In genomic region chr10:121598261-121599249, GRCh38 we compare ENCODE assay signal across 9 cellular contexts. TPM values are rescaled to one million over a fixed set of nuclear protein-coding genes. Genes with fewer than 3 reads are reported as not detected.
DNase-seq lines count a peak whose midpoint lies in the region; ATAC-seq and TF ChIP-seq lines count a peak whose summit lies in the region.
"Had no signal": no experiment of that assay in that cellular context is flagged by ENCODE, and none has a peak within 500 bp of the region (broad histone marks: within the 10 kb centered on the region; RNA-seq: fewer than 3 reads in every experiment).

Gene FGFR2, minus strand, starts transcription at chr10:121598444. Its CDS starts 4,627 bp downstream, at chr10:121593817.

- DNase-seq in C1 segment of cervical spinal cord (lab: John Stamatoyannopoulos, UW) (peak in 13 of 14 donors; percentile 14 to 88 (median 71)), GM19238 (ENCODE audit: insufficient read length, low spot score) (peak; percentile 62), RWPE1 (ENCODE audit: low spot score) (peak; percentile 93), right lobe of liver (peak; percentile 82 to 86 (median 83)), NCI-H2107 (lab: John Stamatoyannopoulos, UW) (no peak)
- DNase-seq in effector memory CD4-positive, alpha-beta T cell = no peak
- peak in 1 of 2 donors; percentile 10 for DNase-seq in stimulated activated naive CD8-positive, alpha-beta T cell treated with anti-CD3 and anti-CD28 coated beads, Interleukin-15, amount 100 ng/mL, for 72 hours

- peak; percentile 85 for ATAC-seq in HG03521 (IDR thresholded peaks at IDR 0.05; ENCODE audit: unreplicated experiment)
- peak; percentile 87 to 97 (median 94) for ATAC-seq in right lobe of liver
- ATAC-seq in stimulated activated naive CD8-positive, alpha-beta T cell treated with anti-CD3 and anti-CD28 coated beads, Interleukin-15, amount 100 ng/mL, for 72 hours = peak; percentile 69

- H3K4me1 ChIP-seq in effector memory CD4-positive, alpha-beta T cell (ENCODE audit: control insufficient read depth, insufficient read depth, low read length, poor library complexity, severe bottlenecking) = peaks cover 6% of the 10 kb centered on the region
- H3K4me1 ChIP-seq in right lobe of liver = peaks cover 0 to 15% (median 0%) of the 10 kb centered on the region in 4 donors

- TF ChIP-seq POLR2A in right lobe of liver (IDR thresholded peaks at IDR 0.05) = peak; percentile 82

- H3K9me3 ChIP-seq in effector memory CD4-positive, alpha-beta T cell (ENCODE audit: control insufficient read depth, low read length) = no peaks in the 10 kb centered on the region
- H3K9me3 ChIP-seq in right lobe of liver = no peaks in the 10 kb centered on the region

- H3K27me3 Mint-ChIP-seq in stimulated activated naive CD8-positive, alpha-beta T cell treated with anti-CD3 and anti-CD28 coated beads, Interleukin-15, amount 100 ng/mL, for 72 hours = peaks cover 72% of the 10 kb centered on the region

- peak within 1 kb of the TSS; percentile 33 to 39 for H3K4me3 Mint-ChIP-seq in stimulated activated naive CD8-positive, alpha-beta T cell treated with anti-CD3 and anti-CD28 coated beads, Interleukin-15, amount 100 ng/mL, for 72 hours

- intact Hi-C loops in right lobe of liver (cut with DNase I) = no loop called here

- no peaks in the 10 kb centered on the region for H3K9me3 Mint-ChIP-seq in stimulated activated naive CD8-positive, alpha-beta T cell treated with anti-CD3 and anti-CD28 coated beads, Interleukin-15, amount 100 ng/mL, for 72 hours

- 0% methylated on average over 6 of the region's 92 CpGs for WGBS in right lobe of liver (ENCODE audit: insufficient coverage, low coverage, low lambda C conversion rate, missing lambda C conversion rate)

- TF ChIP-seq CTCF in RWPE1 (conservative IDR thresholded peaks at IDR 0.05; ENCODE audit: low read depth) (no peak), right lobe of liver (IDR thresholded peaks at IDR 0.05) (peak in 1 of 4 donors; percentile 6)

- H3K27ac ChIP-seq in RWPE1 (peak within 1 kb of the TSS; percentile 66), right lobe of liver (peak within 1 kb of the TSS; percentile 24 to 44 (median 33))
- H3K27ac ChIP-seq in effector memory CD4-positive, alpha-beta T cell (ENCODE audit: insufficient read depth, low read length, poor library complexity, severe bottlenecking) = no peak within 1 kb of the TSS

- POLR2A ChIA-PET in RWPE1 (lab: Yijun Ruan, JAX; ENCODE audit: low non-redundant PET) = interaction anchor here (0.6 kb wide), 1 partner anchor 432 kb away, joined by 3 read pairs; no protein-coding TSS in a partner anchor

- peak within 1 kb of the TSS; percentile 32 for H3K4me3 ChIP-seq in effector memory CD4-positive, alpha-beta T cell (ENCODE audit: insufficient read depth, low read depth, low read length, poor library complexity, severe bottlenecking)
- H3K4me3 ChIP-seq in right lobe of liver = peak within 1 kb of the TSS; percentile 48 to 59 (median 53)

- H3K4me1 Mint-ChIP-seq in stimulated activated naive CD8-positive, alpha-beta T cell treated with anti-CD3 and anti-CD28 coated beads, Interleukin-15, amount 100 ng/mL, for 72 hours = peaks cover 8% of the 10 kb centered on the region

- H3K36me3 ChIP-seq in effector memory CD4-positive, alpha-beta T cell (ENCODE audit: control insufficient read depth, insufficient read depth, low read length) = no peaks in the 10 kb centered on the region
- H3K36me3 ChIP-seq in right lobe of liver = no peaks in the 10 kb centered on the region

- H3K27me3 ChIP-seq in effector memory CD4-positive, alpha-beta T cell (replicated peaks; ENCODE audit: control insufficient read depth, insufficient read depth, low read length, poor library complexity, severe bottlenecking) = peaks cover 6% of the 10 kb centered on the region
- peaks cover 0 to 5% of the 10 kb centered on the region in 2 donors for H3K27me3 ChIP-seq in right lobe of liver

- no peak within 1 kb of the TSS for H3K27ac Mint-ChIP-seq in stimulated activated naive CD8-positive, alpha-beta T cell treated with anti-CD3 and anti-CD28 coated beads, Interleukin-15, amount 100 ng/mL, for 72 hours

- CTCF ChIA-PET in RWPE1 (lab: Yijun Ruan, JAX) = interaction anchor here (0.6 to 0.9 kb wide), 3 partner anchors 10 to 670 kb away, joined by 3 to 4 read pairs (median 3); no protein-coding TSS in a partner anchor

RNA-seq across cellular contexts. Expression of gene FGFR2, which starts in this region (rescaled TPM):
- total RNA-seq in right lobe of liver = 10 to 100 TPM; 14.4 to 33.7 (median 23.0) TPM
- total RNA-seq: LHCN-M2 had no signal

Comparison
In these comparisons a context has a peak if more than half of its experiments do, and no peak if none do; other contexts are left out.
1. DNase-seq: peak in C1 segment of cervical spinal cord (13 of 14), GM19238 (single experiment), RWPE1 (single experiment) and right lobe of liver (3 of 3); none in effector memory CD4-positive, alpha-beta T cell (0 of 3) and NCI-H2107 (single experiment).
2. Peak in every context shown above with its lines, with median percentiles within 50 percentile points of each other: ATAC-seq.